ENCODE assay signal across 9 cellular contexts in genomic region chr1:33460947-33461629, GRCh38. TPM values are rescaled to one million over a fixed set of nuclear protein-coding genes. Genes with fewer than 3 reads are reported as not detected.
DNase-seq lines count a peak whose midpoint lies in the region; ATAC-seq, FAIRE-seq and TF ChIP-seq lines count a peak whose summit lies in the region.
"Had no signal": no experiment of that assay in that cellular context is flagged by ENCODE, and none has a peak within 500 bp of the region (broad histone marks: within the 10 kb centered on the region; RNA-seq: fewer than 3 reads in every experiment).

No MANE protein-coding gene starts in this region.

- H3K4me1 ChIP-seq in skeletal muscle tissue (ENCODE audit: control insufficient read depth in 3 of 3, insufficient read depth in 3 of 3, low read length in 3 of 3) (peaks cover 31 to 44% (median 35%) of the 10 kb centered on the region in 3 donors), GM23338 (ENCODE audit: insufficient read depth) (no peaks in the 10 kb centered on the region), osteoblast (ENCODE audit: insufficient read depth, low read length) (peaks cover 25% of the 10 kb centered on the region)

- in situ Hi-C loops in ACHN (cut with HindIII; ENCODE audit: low pct_ligation_motif_present, low pct_unique_long_range_greater_than_20kb, low sequenced_read_pairs) = no loop called here

- H3K79me2 ChIP-seq in GM23338 (replicated peaks; ENCODE audit: insufficient read depth) = no peaks in the 10 kb centered on the region
- no peaks in the 10 kb centered on the region for H3K79me2 ChIP-seq in osteoblast (ENCODE audit: insufficient read depth, low read length)

- DNase-seq in GM19239 (ENCODE audit: insufficient read length, low spot score) = peak; percentile 54
- no peak for DNase-seq in GM23338 (ENCODE audit: low spot score)
- no peak for DNase-seq in osteoblast (ENCODE audit: insufficient read length, low spot score, missing footprints)
- no peak for DNase-seq in endothelial cell (ENCODE audit: low spot score)
- no peak for DNase-seq in ACHN

- H3K27ac Mint-ChIP-seq in GM23338 = no peak overlapping the region
- no peak overlapping the region for H3K27ac Mint-ChIP-seq in endothelial cell (ENCODE audit: unreplicated experiment)

- FAIRE-seq in GM19239 (lab: Jason Lieb, UNC) = peak; percentile 90
- FAIRE-seq: H1 had no signal

- H4K20me1 ChIP-seq in GM23338 (replicated peaks; ENCODE audit: insufficient read depth) (no peaks in the 10 kb centered on the region), osteoblast (ENCODE audit: insufficient read depth, low read length) (no peaks in the 10 kb centered on the region)

- TF ChIP-seq CTCF in GM23338 (conservative IDR thresholded peaks at IDR 0.05; ENCODE audit: low read depth in 2 of 2) (no peak), osteoblast (IDR thresholded peaks at IDR 0.05; ENCODE audit: extremely low read depth, low read depth, low read length) (no peak), endothelial cell (IDR thresholded peaks at IDR 0.05; ENCODE audit: unreplicated experiment) (no peak)

- no peak overlapping the region for H2AFZ ChIP-seq in GM23338
- H2AFZ ChIP-seq in osteoblast (ENCODE audit: low read length) = no peak overlapping the region

- no peaks in the 10 kb centered on the region for H3K27me3 ChIP-seq in skeletal muscle tissue (ENCODE audit: control insufficient read depth in 3 of 3, insufficient read depth in 3 of 3, low read length in 3 of 3)
- H3K27me3 ChIP-seq in GM23338 (ENCODE audit: insufficient read depth) = 0 out of 2 replicates have a peak, but pooled peaks cover 3% of the 10 kb centered on the region
- no peaks in the 10 kb centered on the region for H3K27me3 ChIP-seq in osteoblast (ENCODE audit: insufficient read depth, low read length)

- H3K27ac ChIP-seq in cingulate gyrus (ENCODE audit: low read depth, low read length) (peak overlapping the region; percentile 48), skeletal muscle tissue (ENCODE audit: low read depth, low read length) (peak overlapping the region; percentile 71), GM23338 (ENCODE audit: low read depth) (no peak overlapping the region), osteoblast (ENCODE audit: low read depth, low read length) (no peak overlapping the region)

- H3F3A ChIP-seq in GM23338 (replicated peaks; ENCODE audit: low read depth) = no peaks in the 10 kb centered on the region

- peak overlapping the region; percentile 28 to 54 (median 36) for H3K9ac ChIP-seq in skeletal muscle tissue (ENCODE audit: low read depth in 1 of 3, low read length in 3 of 3)

- H3K27me3 Mint-ChIP-seq in GM23338 (ENCODE audit: insufficient read depth, low read depth, poor library complexity) (peaks cover 5% of the 10 kb centered on the region), endothelial cell (ENCODE audit: unreplicated experiment) (no peaks in the 10 kb centered on the region)

- H3K4me3 Mint-ChIP-seq in GM23338 = no peak overlapping the region
- H3K4me3 Mint-ChIP-seq in endothelial cell (ENCODE audit: unreplicated experiment) = no peak overlapping the region

- H3K9me3 ChIP-seq in skeletal muscle tissue (ENCODE audit: control insufficient read depth in 3 of 3, low read length in 3 of 3) = no peaks in the 10 kb centered on the region
- no peaks in the 10 kb centered on the region for H3K9me3 ChIP-seq in osteoblast (ENCODE audit: low read depth, low read length)

- H3K36me3 Mint-ChIP-seq in GM23338 (ENCODE audit: low read depth) = no peaks in the 10 kb centered on the region
- no peaks in the 10 kb centered on the region for H3K36me3 Mint-ChIP-seq in endothelial cell (ENCODE audit: low read depth, unreplicated experiment)

- H3K4me2 ChIP-seq in GM23338 (no peak overlapping the region), osteoblast (ENCODE audit: insufficient read depth, low read length) (no peak overlapping the region)

- ATAC-seq in HG03139 (IDR thresholded peaks at IDR 0.05; ENCODE audit: unreplicated experiment) = peak; percentile 61
- no peak for ATAC-seq in GM23338

- no peaks in the 10 kb centered on the region for H3K36me3 ChIP-seq in skeletal muscle tissue (ENCODE audit: control insufficient read depth in 3 of 3, insufficient read depth in 3 of 3, low read length in 3 of 3)
- no peaks in the 10 kb centered on the region for H3K36me3 ChIP-seq in GM23338 (ENCODE audit: insufficient read depth)
- no peaks in the 10 kb centered on the region for H3K36me3 ChIP-seq in osteoblast (ENCODE audit: insufficient read depth, low read length)

- H3K9me3 Mint-ChIP-seq in GM23338 = no peaks in the 10 kb centered on the region
- no peaks in the 10 kb centered on the region for H3K9me3 Mint-ChIP-seq in endothelial cell (ENCODE audit: unreplicated experiment)

- no peaks in the 10 kb centered on the region; the same call in 2 of the 3 replicates for H3K4me1 Mint-ChIP-seq in GM23338
- H3K4me1 Mint-ChIP-seq in endothelial cell (ENCODE audit: unreplicated experiment) = peaks cover 23% of the 10 kb centered on the region

- H3K4me3 ChIP-seq in skeletal muscle tissue (ENCODE audit: low read length in 3 of 3) (peak overlapping the region in 1 of 3 donors; percentile 52), GM23338 (no peak overlapping the region), osteoblast (ENCODE audit: insufficient read depth, low read length) (no peak overlapping the region)

- no peaks in the 10 kb centered on the region for H3K9me2 ChIP-seq in GM23338 (ENCODE audit: insufficient read depth)

TF ChIP-seq in GM23338, 12 proteins besides CTCF, POLR2A, EP300 and RAD21:
- TF ChIP-seq ZNF331 (CRISPR knock-in tag; IDR thresholded peaks at IDR 0.05; ENCODE audit: low read depth) = no peak
- no peak for TF ChIP-seq CREB1 (CRISPR knock-in tag; IDR thresholded peaks at IDR 0.05; ENCODE audit: low read depth)
TF ChIP-seq in GM23338: peak in this region for 0.

RNA-seq across cellular contexts. Expression of gene ZSCAN20, which starts 11.4 kb away (rescaled TPM):
- total RNA-seq in skeletal muscle tissue (6.8 TPM), osteoblast (9.8 and 11.2 TPM in 2 replicates), endothelial cell (ENCODE audit: unreplicated experiment) (7.3 TPM)
- total RNA-seq in GM23338 (2014; rRNA removed; shearing (Covaris generic)) = 3.9 and 4.9 TPM in 2 replicates
- polyA plus RNA-seq in GM23338 (2016; fragmentation: Nextera tagmentation; extraction: Ambion mirVana) = 0.91 and 0.97 TPM in 2 replicates

RNA-seq across cellular contexts. Expression of gene PHC2, which starts 30.2 kb away (rescaled TPM):
- total RNA-seq in skeletal muscle tissue (31.3 TPM), osteoblast (82.2 and 85.4 TPM in 2 replicates), endothelial cell (ENCODE audit: unreplicated experiment) (177 TPM)
- 7.3 and 11.8 TPM in 2 replicates for total RNA-seq in GM23338 (2014; rRNA removed; shearing (Covaris generic))
- 1.7 and 2.0 TPM in 2 replicates for polyA plus RNA-seq in GM23338 (2016; fragmentation: Nextera tagmentation; extraction: Ambion mirVana)

Comparison
In these comparisons a context has a peak if more than half of its experiments do, and no peak if none do; other contexts are left out.
1. H3K27ac ChIP-seq: peak in cingulate gyrus (single experiment) and skeletal muscle tissue (single experiment); none in GM23338 (single experiment) and osteoblast (single experiment).